ENCODE assay signal across 21 cellular contexts in the genomic region with DNA sequence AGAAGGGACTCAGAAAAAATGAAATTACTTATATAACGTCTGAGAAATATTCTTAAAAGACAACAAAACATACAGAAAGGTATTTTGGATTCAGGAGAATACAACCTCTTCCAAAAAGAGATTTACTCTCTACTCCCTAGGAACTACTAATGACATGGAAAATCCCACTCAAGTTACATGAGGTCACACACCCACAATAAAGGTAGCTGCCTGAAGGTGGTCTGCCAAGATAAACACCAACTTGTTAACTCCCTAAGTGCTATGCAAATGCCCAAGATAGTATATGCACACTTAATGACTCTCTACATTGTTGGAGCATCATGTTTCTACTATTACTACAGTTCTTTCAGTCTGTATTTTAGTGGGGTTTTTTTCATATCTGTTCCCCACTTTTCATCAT.
"Had no signal": no experiment of that assay in that cellular context is flagged by ENCODE, and none has a peak within 500 bp of the region (broad histone marks: within the 10 kb centered on the region; RNA-seq: fewer than 3 reads in every experiment).

No MANE protein-coding gene starts in this region.

- H3K36me3 Mint-ChIP-seq: activated naive CD4-positive, alpha-beta T cell treated with anti-CD3 and anti-CD28 coated beads, Interleukin-2, amount 10 ng/mL, durations not matched to agents 7 days and 5 days; natural killer cell treated with Interleukin-12 subunit alpha and Interleukin-12 subunit beta and Interleukin-15 and Interleukin-18, amount 100 ng/mL, for 72 hours had no signal

- H3K9me3 Mint-ChIP-seq: activated CD4-positive, alpha-beta memory T cell treated with anti-CD3 and anti-CD28 coated beads, Interleukin-2, amount 10 ng/mL, durations not matched to agents 7 days and 5 days; activated naive CD4-positive, alpha-beta T cell treated with anti-CD3 and anti-CD28 coated beads, Interleukin-2, amount 10 ng/mL, durations not matched to agents 7 days and 5 days; activated T-helper 1 cell treated with anti-CD3 and anti-CD28 coated beads, Interleukin-12 subunit alpha, Interleukin-12 subunit beta, Interleukin-2, Interleukin-4 antibody, amounts not matched to agents 30 ng/mL and 10 ng/mL and 1 ng/mL, durations not matched to agents 14 hours and 24 hours and 36 hours; central memory CD8-positive, alpha-beta T cell; immature natural killer cell; natural killer cell treated with Interleukin-12 subunit alpha and Interleukin-12 subunit beta and Interleukin-15 and Interleukin-18, amount 100 ng/mL, for 72 hours; stimulated activated naive CD8-positive, alpha-beta T cell treated with anti-CD3 and anti-CD28 coated beads, Interleukin-15, Interleukin-2, amounts not matched to agents 100 ng/mL and 50 ng/mL, for 24 hours; T-helper 2 cell treated with Interferon-gamma antibody and Interleukin-4, amounts not matched to agents 5 μg/mL and 100 μg/mL, for 36 hours had no signal

- H3K27me3 ChIP-seq: hepatocyte, sigmoid colon, testis had no signal

- DNase-seq: activated CD4-positive, alpha-beta memory T cell treated with anti-CD3 and anti-CD28 coated beads, Interleukin-2, amount 10 ng/mL, durations not matched to agents 7 days and 5 days; activated CD8-positive, alpha-beta memory T cell treated with anti-CD3 and anti-CD28 coated beads, Interleukin-2, amount 50 U/mL, for 48 hours; activated naive CD4-positive, alpha-beta T cell treated with anti-CD3 and anti-CD28 coated beads, Interleukin-2, amount 10 ng/mL, durations not matched to agents 7 days and 5 days; cortex of kidney; effector memory CD4-positive, alpha-beta T cell; immature natural killer cell; left cardiac atrium; mucosa of descending colon; psoas muscle; sigmoid colon; stimulated activated CD4-positive, alpha-beta T cell treated with anti-CD3 and anti-CD28 coated beads, Interleukin-4, amount 100 ng/mL, for 1 hour; stimulated activated CD8-positive, alpha-beta memory T cell treated with anti-CD3 and anti-CD28 coated beads, Interleukin-4, amount 100 ng/mL, for 48 hours; testis had no signal

- H3K27me3 Mint-ChIP-seq: activated CD4-positive, alpha-beta memory T cell treated with anti-CD3 and anti-CD28 coated beads, Interleukin-2, amount 10 ng/mL, durations not matched to agents 7 days and 5 days; activated naive CD4-positive, alpha-beta T cell treated with anti-CD3 and anti-CD28 coated beads, Interleukin-2, amount 10 ng/mL, durations not matched to agents 7 days and 5 days; brain; central memory CD8-positive, alpha-beta T cell; natural killer cell treated with Interleukin-12 subunit alpha and Interleukin-12 subunit beta and Interleukin-15 and Interleukin-18, amount 100 ng/mL, for 72 hours; stimulated activated naive CD8-positive, alpha-beta T cell treated with anti-CD3 and anti-CD28 coated beads, Interleukin-15, Interleukin-2, amounts not matched to agents 100 ng/mL and 50 ng/mL, for 24 hours had no signal

- H3K36me3 ChIP-seq: sigmoid colon had no signal

- H3K4me2 ChIP-seq: hepatocyte had no signal

- H3K27ac ChIP-seq: hepatocyte, psoas muscle, sigmoid colon, testis had no signal

- H3K4me1 Mint-ChIP-seq: activated CD4-positive, alpha-beta memory T cell treated with anti-CD3 and anti-CD28 coated beads, Interleukin-2, amount 10 ng/mL, durations not matched to agents 7 days and 5 days; activated naive CD4-positive, alpha-beta T cell treated with anti-CD3 and anti-CD28 coated beads, Interleukin-2, amount 10 ng/mL, durations not matched to agents 7 days and 5 days had no signal

- H2AFZ ChIP-seq: hepatocyte had no signal

- H3K9me3 ChIP-seq: mucosa of descending colon, psoas muscle, sigmoid colon, testis had no signal

- H3K4me3 Mint-ChIP-seq: activated CD4-positive, alpha-beta memory T cell treated with anti-CD3 and anti-CD28 coated beads, Interleukin-2, amount 10 ng/mL, durations not matched to agents 7 days and 5 days; activated naive CD4-positive, alpha-beta T cell treated with anti-CD3 and anti-CD28 coated beads, Interleukin-2, amount 10 ng/mL, durations not matched to agents 7 days and 5 days; activated T-helper 1 cell treated with anti-CD3 and anti-CD28 coated beads, Interleukin-12 subunit alpha, Interleukin-12 subunit beta, Interleukin-2, Interleukin-4 antibody, amounts not matched to agents 30 ng/mL and 10 ng/mL and 1 ng/mL, durations not matched to agents 14 hours and 24 hours and 36 hours; brain; central memory CD8-positive, alpha-beta T cell; immature natural killer cell; natural killer cell treated with Interleukin-12 subunit alpha and Interleukin-12 subunit beta and Interleukin-15 and Interleukin-18, amount 100 ng/mL, for 72 hours; stimulated activated naive CD8-positive, alpha-beta T cell treated with anti-CD3 and anti-CD28 coated beads, Interleukin-15, Interleukin-2, amounts not matched to agents 100 ng/mL and 50 ng/mL, for 24 hours; T-helper 2 cell treated with Interferon-gamma antibody and Interleukin-4, amounts not matched to agents 5 μg/mL and 100 μg/mL, for 36 hours had no signal

- H3K4me3 ChIP-seq: hepatocyte, lung, mucosa of descending colon, psoas muscle, sigmoid colon, testis had no signal

- H3K27ac Mint-ChIP-seq: activated CD4-positive, alpha-beta memory T cell treated with anti-CD3 and anti-CD28 coated beads, Interleukin-2, amount 10 ng/mL, durations not matched to agents 7 days and 5 days; activated naive CD4-positive, alpha-beta T cell treated with anti-CD3 and anti-CD28 coated beads, Interleukin-2, amount 10 ng/mL, durations not matched to agents 7 days and 5 days; activated T-helper 1 cell treated with anti-CD3 and anti-CD28 coated beads, Interleukin-12 subunit alpha, Interleukin-12 subunit beta, Interleukin-2, Interleukin-4 antibody, amounts not matched to agents 30 ng/mL and 10 ng/mL and 1 ng/mL, durations not matched to agents 14 hours and 24 hours and 36 hours; immature natural killer cell; natural killer cell treated with Interleukin-12 subunit alpha and Interleukin-12 subunit beta and Interleukin-15 and Interleukin-18, amount 100 ng/mL, for 72 hours; stimulated activated naive CD8-positive, alpha-beta T cell treated with anti-CD3 and anti-CD28 coated beads, Interleukin-15, Interleukin-2, amounts not matched to agents 100 ng/mL and 50 ng/mL, for 24 hours; T-helper 2 cell treated with Interferon-gamma antibody and Interleukin-4, amounts not matched to agents 5 μg/mL and 100 μg/mL, for 36 hours had no signal
